14 cellular contexts compared by ENCODE assay signal in genomic region chr17:50768348-50768761, GRCh38. TPM values are rescaled to one million over a fixed set of nuclear protein-coding genes. Genes with fewer than 3 reads are reported as not detected.
A peak's percentile ranks its signal among the peaks of the same experiment; 100 is the strongest.
DNase-seq lines count a peak whose midpoint lies in the region; FAIRE-seq and TF ChIP-seq lines count a peak whose summit lies in the region.
"Had no signal": no experiment of that assay in that cellular context is flagged by ENCODE, and none has a peak within 500 bp of the region (broad histone marks: within the 10 kb centered on the region; RNA-seq: fewer than 3 reads in every experiment).

No MANE protein-coding gene starts in this region.

- no peak for FAIRE-seq in GM12892 (lab: Jason Lieb, UNC)
- FAIRE-seq: islet of Langerhans had no signal

- no peak overlapping the region for H3K4me3 ChIP-seq in stomach

- 30 to 50% (median 32%) methylated on average over 7 of the region's 7 CpGs for WGBS in stomach, 5 donors

- TF ChIP-seq POLR2A in stomach (IDR thresholded peaks at IDR 0.05) (no peak), GM12892 (IDR thresholded peaks at IDR 0.05; ENCODE audit: low read depth, low read length) (no peak)

- no peaks in the 10 kb centered on the region for H3K36me3 ChIP-seq in stomach

- peak overlapping the region; percentile 31 to 69 (median 67) for H3K27ac ChIP-seq in stomach

- H3K27me3 ChIP-seq in stomach: no peaks in the 10 kb centered on the region

- peak; percentile 32 for DNase-seq in SIG-M5 treated with dmso at 0.1 percent for 504 hours (lab: John Stamatoyannopoulos, UW; ENCODE audit: unreplicated experiment)
- DNase-seq in SIG-M5 (lab: John Stamatoyannopoulos, UW): no peak
- peak; percentile 48 for DNase-seq in NCI-H774 (lab: John Stamatoyannopoulos, UW)
- peak; percentile 46 for DNase-seq in iPS-NIHi11 (ENCODE audit: low spot score)
- peak; percentile 88 for DNase-seq in stomach
- DNase-seq in GM12892 (ENCODE audit: insufficient read length): no peak
- no peak for DNase-seq in NCI-H1105 (lab: John Stamatoyannopoulos, UW)
- DNase-seq in islet precursor cell: no peak
- DNase-seq: DMS79, HCEC 1CT, NCI-H2081 treated with DMSO at 0.1 percent for 48 hours had no signal

- peaks cover 27 to 48% (median 44%) of the 10 kb centered on the region in 4 donors for H3K4me1 ChIP-seq in stomach

- H3K9me3 ChIP-seq in stomach: no peaks in the 10 kb centered on the region

- TF ChIP-seq CTCF in stomach (IDR thresholded peaks at IDR 0.05): no peak

- intact Hi-C loops in stomach (cut with DNase I; ENCODE audit: low total_unique reads): no loop called here

- TF ChIP-seq EP300 in stomach (IDR thresholded peaks at IDR 0.05): no peak

RNA-seq across cellular contexts. Expression of gene ANKRD40CL, which starts 1.0 kb away (rescaled TPM):
- 10 to 100 TPM in 1 of 5 donors, 1 to 10 TPM in 2, not detected in 2; 1.4 to 19.4 (median 2.8) TPM for total RNA-seq in stomach
- 1 to 10 TPM in 1 of 3 donors, under 1 TPM in 1, not detected in 1; 0.40 to 7.0 TPM for polyA plus RNA-seq in stomach
- 0.21 TPM for polyA plus RNA-seq in GM12892 (2012; ENCODE audit: missing spikeins)
- total RNA-seq: neural crest cell, urinary bladder had no signal
- polyA plus RNA-seq: urinary bladder had no signal

RNA-seq across cellular contexts. Expression of gene LUC7L3, which starts 49.0 kb away (rescaled TPM):
- 100 to 1,000 TPM; 170 to 429 (median 221) TPM for total RNA-seq in stomach
- polyA plus RNA-seq in stomach: 1,000 to 10,000 TPM in 1 of 3 donors, 100 to 1,000 TPM in 1, 10 to 100 TPM in 1; 63.4 to 1,211 (median 106) TPM
- polyA plus RNA-seq in GM12892 (2012; ENCODE audit: missing spikeins): 158 TPM

Comparison
In these comparisons a context has a peak if more than half of its experiments do, and no peak if none do; other contexts are left out.
1. DNase-seq: peak in SIG-M5 treated with dmso at 0.1 percent for 504 hours (single experiment), NCI-H774 (single experiment), iPS-NIHi11 (single experiment) and stomach (single experiment); none in SIG-M5 (single experiment), GM12892 (single experiment), NCI-H1105 (single experiment) and islet precursor cell (single experiment).